In the genomic region with DNA sequence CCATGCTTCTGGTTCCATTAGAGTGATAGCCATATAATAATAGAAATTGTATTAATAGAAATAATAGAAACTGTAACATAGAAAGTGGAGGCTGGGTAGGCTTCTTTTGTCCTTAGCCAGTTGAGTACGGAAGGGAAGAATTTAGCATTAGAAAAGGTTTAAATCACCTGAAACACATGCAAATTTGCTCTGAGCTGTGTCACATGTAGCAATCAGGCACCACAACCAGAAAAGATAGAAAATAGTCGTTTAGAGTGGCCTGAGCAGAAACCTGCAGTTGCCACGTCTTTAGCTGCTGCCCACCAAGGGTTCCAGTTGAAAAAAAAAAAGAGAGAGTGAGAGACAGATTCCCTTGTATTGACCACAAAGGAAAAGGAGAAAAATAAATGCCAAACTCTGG, we compare ENCODE assay signal across 1 cellular context.
TF ChIP-seq lines count a peak whose summit lies in the region.

No MANE protein-coding gene starts in this region.

TF ChIP-seq in H1, 55 proteins besides CTCF, POLR2A, EP300 and RAD21:
- TF ChIP-seq CEBPB (IDR thresholded peaks at IDR 0.05; ENCODE audit: low read depth, low read length) (peak; percentile 16; the same call in 1 of the 2 replicates), NANOG (IDR thresholded peaks at IDR 0.05; ENCODE audit: insufficient read depth, low read depth, low read length, poor library complexity, severe bottlenecking) (peak; percentile 29), ZNF274 (IDR thresholded peaks at IDR 0.05; ENCODE audit: borderline replicate concordance, extremely low read depth, low read length) (no peak), TBP (IDR thresholded peaks at IDR 0.05; ENCODE audit: low read depth, low read length) (no peak)
- TF ChIP-seq, protein P1, sequence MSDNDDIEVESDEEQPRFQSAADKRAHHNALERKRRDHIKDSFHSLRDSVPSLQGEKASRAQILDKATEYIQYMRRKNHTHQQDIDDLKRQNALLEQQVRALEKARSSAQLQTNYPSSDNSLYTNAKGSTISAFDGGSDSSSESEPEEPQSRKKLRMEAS (IDR thresholded peaks at IDR 0.05) = peak; percentile 24; the same call in 1 of the 2 replicates
